Comparison of ENCODE assay signal across 20 cellular contexts in the genomic region with DNA sequence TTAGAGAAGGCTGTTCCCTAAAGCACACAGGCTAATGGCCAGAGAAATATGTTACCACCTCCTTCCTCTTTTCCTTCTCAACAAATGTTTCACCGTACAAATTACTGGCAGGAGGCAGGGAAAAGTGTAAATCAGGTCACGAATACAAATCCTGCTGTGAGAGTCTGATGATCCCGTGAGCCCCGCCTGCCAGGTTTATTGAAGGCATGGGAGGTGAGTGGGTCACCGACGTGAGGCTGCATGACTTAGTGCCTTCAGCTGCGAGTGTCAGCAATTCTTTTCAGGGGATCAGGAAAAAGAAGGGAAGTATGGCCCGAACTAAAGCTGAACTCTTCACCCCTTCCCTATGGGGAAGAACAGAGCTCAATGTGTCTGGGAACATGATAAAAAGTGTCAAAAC.
DNase-seq lines count a peak whose midpoint lies in the region; ATAC-seq and TF ChIP-seq lines count a peak whose summit lies in the region.
"Had no signal": no experiment of that assay in that cellular context is flagged by ENCODE, and none has a peak within 500 bp of the region (broad histone marks: within the 10 kb centered on the region; RNA-seq: fewer than 3 reads in every experiment).

No MANE protein-coding gene starts in this region.

- peak; percentile 5 for DNase-seq in G401 (ENCODE audit: low spot score)
- DNase-seq in cerebellar cortex (ENCODE audit: low spot score): peak; percentile 3
- DNase-seq in nephron progenitor cell: no peak
- no peak for DNase-seq in T-cell
- DNase-seq in MM.1S: no peak
- DNase-seq: Caco-2; CD4-positive, CD25-positive, alpha-beta regulatory T cell; CD8-positive, alpha-beta T cell; DMS153; DND-41; GDM1; GM23248; H7; HCEC 1CT had no signal

- no peak for TF ChIP-seq CTCF in nephron progenitor cell (IDR thresholded peaks at IDR 0.05)
- TF ChIP-seq CTCF in MM.1S (IDR thresholded peaks at IDR 0.05; ENCODE audit: low read length): no peak

- no peak for ATAC-seq in GM19324 (IDR thresholded peaks at IDR 0.05; ENCODE audit: low FRiP score, unreplicated experiment)
- no peak for ATAC-seq in T-cell (replicated peaks in 1 of 4)
- ATAC-seq: CD8-positive, alpha-beta T cell; GM12878 had no signal

- no peak overlapping the region for H3K9ac ChIP-seq in MM.1S (ENCODE audit: low read length)
- H3K9ac ChIP-seq: BLaER1, GM23248 had no signal

- no peaks in the 10 kb centered on the region for H3K9me3 ChIP-seq in MM.1S (replicated peaks; ENCODE audit: insufficient read depth, low read length)
- H3K9me3 ChIP-seq: Caco-2 had no signal

- no peak overlapping the region for H3K4me3 ChIP-seq in MM.1S (ENCODE audit: low read length)
- H3K4me3 ChIP-seq: BLaER1, GM12878, GM23248 had no signal

- in situ Hi-C loops in G401 (cut with HindIII; ENCODE audit: low sequenced_read_pairs): no loop called here

- H3K9me3 Mint-ChIP-seq in nephron progenitor cell (no peaks in the 10 kb centered on the region), T-cell (no peaks in the 10 kb centered on the region)

- H3K79me2 ChIP-seq in MM.1S (ENCODE audit: low read length): no peaks in the 10 kb centered on the region

- H3K4me2 ChIP-seq in MM.1S (ENCODE audit: low read depth, low read length): no peak overlapping the region
- H3K4me2 ChIP-seq: BLaER1 had no signal

- no peaks in the 10 kb centered on the region for H3K36me3 ChIP-seq in MM.1S (replicated peaks; ENCODE audit: insufficient read depth, low read length)
- H3K36me3 ChIP-seq: BLaER1 had no signal

- H3K27me3 ChIP-seq in MM.1S (replicated peaks; ENCODE audit: insufficient read depth, low read length): no peaks in the 10 kb centered on the region
- H3K27me3 ChIP-seq: BLaER1 had no signal

- H3K9me2 ChIP-seq in MM.1S (replicated peaks; ENCODE audit: insufficient read depth, low read length): no peaks in the 10 kb centered on the region

- H3K4me3 Mint-ChIP-seq in nephron progenitor cell (no peak overlapping the region), T-cell (no peak overlapping the region)
- H3K4me3 Mint-ChIP-seq: B cell; CD4-positive, CD25-positive, alpha-beta regulatory T cell; CD8-positive, alpha-beta T cell had no signal

- H3K36me3 Mint-ChIP-seq in nephron progenitor cell (ENCODE audit: low read depth): no peaks in the 10 kb centered on the region
- no peaks in the 10 kb centered on the region for H3K36me3 Mint-ChIP-seq in T-cell
- H3K36me3 Mint-ChIP-seq: CD4-positive, CD25-positive, alpha-beta regulatory T cell; CD8-positive, alpha-beta T cell had no signal

- H3K27ac Mint-ChIP-seq in nephron progenitor cell: peak overlapping the region; percentile 66
- H3K27ac Mint-ChIP-seq in T-cell: no peak overlapping the region
- H3K27ac Mint-ChIP-seq: B cell; CD4-positive, CD25-positive, alpha-beta regulatory T cell; CD8-positive, alpha-beta T cell had no signal

- no peaks in the 10 kb centered on the region for H3F3A ChIP-seq in MM.1S (ENCODE audit: insufficient read depth, low read length)

- H3K27ac ChIP-seq in MM.1S (ENCODE audit: low read length): no peak overlapping the region
- H3K27ac ChIP-seq: 22Rv1, BLaER1, C4-2B, GM23248 had no signal

- H3K27me3 Mint-ChIP-seq in nephron progenitor cell (ENCODE audit: low read depth, poor library complexity) (peaks cover 31% of the 10 kb centered on the region), T-cell (no peaks in the 10 kb centered on the region)
- H3K27me3 Mint-ChIP-seq: B cell; CD4-positive, CD25-positive, alpha-beta regulatory T cell had no signal

- peaks cover 22% of the 10 kb centered on the region for H3K4me1 Mint-ChIP-seq in nephron progenitor cell
- no peaks in the 10 kb centered on the region for H3K4me1 Mint-ChIP-seq in T-cell
- H3K4me1 Mint-ChIP-seq: B cell; CD4-positive, CD25-positive, alpha-beta regulatory T cell had no signal

- no peaks in the 10 kb centered on the region for H4K20me1 ChIP-seq in MM.1S (ENCODE audit: insufficient read depth, low read length)
- H4K20me1 ChIP-seq: BLaER1 had no signal

- CTCF ChIA-PET in T-cell (lab: Charles Lee): no interaction called here

- POLR2A ChIA-PET in T-cell (lab: Charles Lee): no interaction called here

- no peaks in the 10 kb centered on the region for H3K4me1 ChIP-seq in MM.1S (ENCODE audit: low read length)
- H3K4me1 ChIP-seq: BLaER1, Caco-2 had no signal

- no peak overlapping the region for H2AFZ ChIP-seq in MM.1S (ENCODE audit: low read length)
- H2AFZ ChIP-seq: GM23248 had no signal

Comparison
In these comparisons a context has a peak if more than half of its experiments do, and no peak if none do; other contexts are left out.
1. DNase-seq: peak in G401 (single experiment) and cerebellar cortex (single experiment); none in nephron progenitor cell (single experiment), T-cell (0 of 34) and MM.1S (single experiment).